ENCODE assay signal across 9 cellular contexts in the genomic region with DNA sequence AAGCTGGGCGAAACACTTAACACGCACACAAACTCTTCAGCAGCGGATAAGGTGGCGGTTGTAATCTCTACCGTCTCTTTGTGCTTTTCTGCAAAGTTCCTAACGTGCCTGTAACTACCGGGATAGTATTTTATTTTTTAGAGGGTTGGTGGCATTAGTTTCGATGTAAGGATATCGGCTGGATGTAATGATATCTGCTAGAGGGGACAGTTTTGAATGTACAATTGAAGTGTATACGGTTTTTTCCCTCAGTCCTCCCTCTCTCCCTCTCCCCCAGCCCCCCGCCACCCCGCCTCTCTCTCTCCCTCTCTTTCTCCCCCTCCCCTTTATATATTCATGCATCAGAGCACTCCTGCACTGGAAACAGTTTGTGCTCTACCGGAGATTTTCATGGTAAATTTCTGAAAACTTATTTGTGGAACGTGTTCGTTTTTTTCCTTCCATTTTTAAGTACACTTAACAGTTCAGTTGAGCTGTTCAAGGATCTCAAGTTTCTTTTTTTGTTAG. TPM values are rescaled to one million over a fixed set of nuclear protein-coding genes. Genes with fewer than 3 reads are reported as not detected.
DNase-seq lines count a peak whose midpoint lies in the region; ATAC-seq and TF ChIP-seq lines count a peak whose summit lies in the region.
"Had no signal": no experiment of that assay in that cellular context is flagged by ENCODE, and none has a peak within 500 bp of the region (broad histone marks: within the 10 kb centered on the region; RNA-seq: fewer than 3 reads in every experiment).

No MANE protein-coding gene starts in this region.

- CTCF ChIA-PET in activated naive CD4-positive, alpha-beta T cell treated with anti-CD3 and anti-CD28 coated beads, Interleukin-2, amount 10 ng/mL, durations not matched to agents 7 days and 5 days (lab: Charles Lee): interaction anchor here (0.8 to 2.1 kb wide), 8 partner anchors 20 to 289 kb away, joined by 3 to 16 read pairs (median 4); no protein-coding TSS in a partner anchor

- ATAC-seq in left ventricle myocardium superior (no peak), left lung (no peak), HG03378 (IDR thresholded peaks at IDR 0.05; ENCODE audit: unreplicated experiment) (no peak), HG03108 (IDR thresholded peaks at IDR 0.05; ENCODE audit: unreplicated experiment) (no peak), GM21515 (IDR thresholded peaks at IDR 0.05; ENCODE audit: unreplicated experiment) (no peak)

- no peaks in the 10 kb centered on the region for H3K9me3 Mint-ChIP-seq in activated naive CD4-positive, alpha-beta T cell treated with anti-CD3 and anti-CD28 coated beads, Interleukin-2, amount 10 ng/mL, durations not matched to agents 7 days and 5 days
- H3K9me3 Mint-ChIP-seq: nephron had no signal

- H3K4me1 ChIP-seq in left ventricle myocardium inferior (peaks cover 50% of the 10 kb centered on the region), left lung (peaks cover 3 to 31% of the 10 kb centered on the region in 2 donors)

- no peak overlapping the region for H3K4me3 Mint-ChIP-seq in activated naive CD4-positive, alpha-beta T cell treated with anti-CD3 and anti-CD28 coated beads, Interleukin-2, amount 10 ng/mL, durations not matched to agents 7 days and 5 days
- H3K4me3 Mint-ChIP-seq: nephron had no signal

- intact Hi-C loops in left ventricle myocardium inferior (cut with micrococcal nuclease) (no loop called here), left ventricle myocardium superior (cut with micrococcal nuclease) (no loop called here), left lung (cut with DNase I) (no loop called here)

- H3K36me3 Mint-ChIP-seq in activated naive CD4-positive, alpha-beta T cell treated with anti-CD3 and anti-CD28 coated beads, Interleukin-2, amount 10 ng/mL, durations not matched to agents 7 days and 5 days: no peaks in the 10 kb centered on the region

- H3K9me3 ChIP-seq in left ventricle myocardium inferior (replicated peaks) (no peaks in the 10 kb centered on the region), left lung (no peaks in the 10 kb centered on the region)

- no peak for DNase-seq in left ventricle myocardium inferior
- DNase-seq in left ventricle myocardium superior: no peak
- no peak for DNase-seq in left lung
- no peak for DNase-seq in activated naive CD4-positive, alpha-beta T cell treated with anti-CD3 and anti-CD28 coated beads, Interleukin-2, amount 10 ng/mL, durations not matched to agents 7 days and 5 days

- H3K4me1 Mint-ChIP-seq in activated naive CD4-positive, alpha-beta T cell treated with anti-CD3 and anti-CD28 coated beads, Interleukin-2, amount 10 ng/mL, durations not matched to agents 7 days and 5 days: peaks cover 27% of the 10 kb centered on the region

- no peak overlapping the region for H3K27ac Mint-ChIP-seq in activated naive CD4-positive, alpha-beta T cell treated with anti-CD3 and anti-CD28 coated beads, Interleukin-2, amount 10 ng/mL, durations not matched to agents 7 days and 5 days
- H3K27ac Mint-ChIP-seq: nephron had no signal

- TF ChIP-seq CTCF in left ventricle myocardium inferior (IDR thresholded peaks at IDR 0.05; ENCODE audit: borderline replicate concordance) (no peak), WI38 (IDR thresholded peaks at IDR 0.05; ENCODE audit: low read depth, low read length) (no peak), left lung (IDR thresholded peaks at IDR 0.05) (no peak)

- peak overlapping the region; percentile 56 for H3K27ac ChIP-seq in left ventricle myocardium inferior (replicated peaks)
- H3K27ac ChIP-seq in left lung: peak overlapping the region; percentile 83

- H3K4me3 ChIP-seq in left ventricle myocardium inferior (peak overlapping the region; percentile 88), WI38 (ENCODE audit: low read depth, low read length) (peak overlapping the region; percentile 82), left lung (peak overlapping the region; percentile 48 to 63)

- no peaks in the 10 kb centered on the region for H3K27me3 Mint-ChIP-seq in activated naive CD4-positive, alpha-beta T cell treated with anti-CD3 and anti-CD28 coated beads, Interleukin-2, amount 10 ng/mL, durations not matched to agents 7 days and 5 days

- no peaks in the 10 kb centered on the region for H3K36me3 ChIP-seq in left ventricle myocardium inferior
- H3K36me3 ChIP-seq in left lung: no peaks in the 10 kb centered on the region

- H3K27me3 ChIP-seq in left ventricle myocardium inferior (ENCODE audit: low read depth) (no peaks in the 10 kb centered on the region), left lung (no peaks in the 10 kb centered on the region)

RNA-seq across cellular contexts. Expression of gene GLCCI1, which starts 1.6 kb away (rescaled TPM):
- total RNA-seq in left ventricle myocardium inferior (5.8 TPM), left ventricle myocardium superior (8.6 TPM), left lung (10 to 100 TPM; 25.4 to 42.6 TPM)
